Comparison of ENCODE assay signal across 22 cellular contexts in genomic region chr19:3025516-3025890, GRCh38. TPM values are rescaled to one million over a fixed set of nuclear protein-coding genes. Genes with fewer than 3 reads are reported as not detected.
DNase-seq lines count a peak whose midpoint lies in the region; ATAC-seq and TF ChIP-seq lines count a peak whose summit lies in the region.
"Had no signal": no experiment of that assay in that cellular context is flagged by ENCODE, and none has a peak within 500 bp of the region (broad histone marks: within the 10 kb centered on the region; RNA-seq: fewer than 3 reads in every experiment).

No MANE protein-coding gene starts in this region.

- H3K27ac Mint-ChIP-seq in progenitor cell of endocrine pancreas (peak overlapping the region; percentile 93), immature natural killer cell (no peak overlapping the region)

- H3K27me3 ChIP-seq in iPS-18a (ENCODE audit: control insufficient read depth, insufficient read depth, low read length) (peaks cover 62% of the 10 kb centered on the region), ovary (no peaks in the 10 kb centered on the region)
- H3K27me3 ChIP-seq: adrenal gland, MG63, thyroid gland had no signal

- H3K9ac ChIP-seq in ES-I3 (ENCODE audit: low read depth, low read length) (peak overlapping the region; percentile 19; the same call in 1 of the 2 replicates), iPS-18a (ENCODE audit: low read length) (no peak overlapping the region)

- H3K4me1 ChIP-seq in ES-I3 (ENCODE audit: insufficient read depth, low read length) (peaks cover 5% of the 10 kb centered on the region; the same call in 1 of the 2 replicates), iPS-18a (ENCODE audit: control insufficient read depth, low read depth, low read length) (peaks cover 7% of the 10 kb centered on the region), ovary (ENCODE audit: insufficient read depth) (no peaks in the 10 kb centered on the region)

- H3K4me1 Mint-ChIP-seq in progenitor cell of endocrine pancreas (ENCODE audit: low read depth) (peaks cover 22% of the 10 kb centered on the region), immature natural killer cell (peaks cover 6 to 25% of the 10 kb centered on the region in 2 donors)

- intact Hi-C loops in ovary (cut with DNase I) = loop anchor here in 1 of 4 donors (5.0 kb wide), 1 partner anchor 43 kb away; no protein-coding TSS in a partner anchor

- no peak for TF ChIP-seq EP300 in ovary (IDR thresholded peaks at IDR 0.05)

- no peak for ATAC-seq in HG03439 (IDR thresholded peaks at IDR 0.05; ENCODE audit: unreplicated experiment)

- H3K36me3 ChIP-seq in ES-I3 (ENCODE audit: insufficient read depth, low read length) = no peaks in the 10 kb centered on the region
- H3K36me3 ChIP-seq in iPS-18a (ENCODE audit: control insufficient read depth, low read depth, low read length) = no peaks in the 10 kb centered on the region
- no peaks in the 10 kb centered on the region for H3K36me3 ChIP-seq in ovary
- H3K36me3 ChIP-seq: adrenal gland, MG63, thyroid gland had no signal

- no peaks in the 10 kb centered on the region for H3K9me3 Mint-ChIP-seq in progenitor cell of endocrine pancreas (ENCODE audit: low read depth)
- no peaks in the 10 kb centered on the region for H3K9me3 Mint-ChIP-seq in immature natural killer cell

- peaks cover 6% of the 10 kb centered on the region for H3K36me3 Mint-ChIP-seq in progenitor cell of endocrine pancreas (ENCODE audit: insufficient read depth)
- peaks cover 0 to 3% (median 0%) of the 10 kb centered on the region in 3 donors for H3K36me3 Mint-ChIP-seq in immature natural killer cell
- H3K36me3 Mint-ChIP-seq: naive B cell had no signal

- H3K27ac ChIP-seq in iPS-18a (ENCODE audit: low read length) = no peak overlapping the region
- no peak overlapping the region for H3K27ac ChIP-seq in ovary
- H3K27ac ChIP-seq: adrenal gland, HL-60, thyroid gland had no signal

- TF ChIP-seq CTCF in progenitor cell of endocrine pancreas (IDR thresholded peaks at IDR 0.05; ENCODE audit: unreplicated experiment) = no peak
- TF ChIP-seq CTCF in ovary (IDR thresholded peaks at IDR 0.05) = no peak

- TF ChIP-seq POLR2A in ovary (IDR thresholded peaks at IDR 0.05) = no peak

- H3K4me3 Mint-ChIP-seq in progenitor cell of endocrine pancreas (ENCODE audit: low read depth) (peak overlapping the region; percentile 64), immature natural killer cell (no peak overlapping the region)

- no peaks in the 10 kb centered on the region for H3K9me3 ChIP-seq in ES-I3 (ENCODE audit: control insufficient read depth, insufficient read depth, low read length)
- no peaks in the 10 kb centered on the region for H3K9me3 ChIP-seq in iPS-18a (ENCODE audit: control insufficient read depth, low read depth, low read length)
- H3K9me3 ChIP-seq in ovary = no peaks in the 10 kb centered on the region
- H3K9me3 ChIP-seq: adrenal gland, MG63, thyroid gland had no signal

- DNase-seq in NCI-H524 treated with DMSO at 0.1 percent for 48 hours (lab: John Stamatoyannopoulos, UW) (peak; percentile 14), progenitor cell of endocrine pancreas (ENCODE audit: low spot score, unreplicated experiment) (no peak), immature natural killer cell (no peak), ovary (no peak)
- DNase-seq: activated gamma-delta T cell; adrenal gland; cortex of kidney; EL; head of caudate nucleus; MG63; naive B cell; NCI-H1436 treated with DMSO at 0.1 percent for 48 hours; SHP77; stimulated activated CD4-positive, alpha-beta T cell treated with anti-CD3 and anti-CD28 coated beads, Interleukin-2, amount 100 ng/mL, for 24 hours; stimulated activated naive CD4-positive, alpha-beta T cell treated with Interleukin-2 at 50 U/mL for 16 hours; thyroid gland had no signal

- no peaks in the 10 kb centered on the region for H3K27me3 Mint-ChIP-seq in progenitor cell of endocrine pancreas
- peaks cover 5 to 9% (median 7%) of the 10 kb centered on the region in 3 donors for H3K27me3 Mint-ChIP-seq in immature natural killer cell (ENCODE audit: low read depth in 3 of 3)

- H3K4me3 ChIP-seq in iPS-18a (ENCODE audit: low read length) (peak overlapping the region; percentile 22), ovary (no peak overlapping the region)
- H3K4me3 ChIP-seq: adrenal gland, lung, MG63, thyroid gland had no signal

- 92 to 96% (median 93%) methylated on average over 10 of the region's 10 CpGs for WGBS in ovary, 3 donors

RNA-seq across cellular contexts. Expression of gene TLE2, which starts 3.6 kb away (rescaled TPM):
- total RNA-seq in progenitor cell of endocrine pancreas = 147 and 160 TPM in 2 replicates
- polyA plus RNA-seq in immature natural killer cell = 1 to 10 TPM; 1.2 to 2.4 (median 1.3) TPM
- 10 to 100 TPM; 31.1 to 43.9 (median 36.4) TPM for total RNA-seq in ovary
- polyA plus RNA-seq in ovary = 10 to 100 TPM; 15.1 to 21.4 TPM

RNA-seq across cellular contexts. Expression of gene TLE5, which starts 36.8 kb away (rescaled TPM):
- 469 and 507 TPM in 2 replicates for total RNA-seq in progenitor cell of endocrine pancreas
- polyA plus RNA-seq in immature natural killer cell = 100 to 1,000 TPM; 382 to 635 (median 466) TPM
- 100 to 1,000 TPM; 274 to 670 (median 503) TPM for total RNA-seq in ovary
- polyA plus RNA-seq in ovary = 100 to 1,000 TPM; 241 to 530 TPM

RNA-seq across cellular contexts. Expression of gene TLE6, which starts 48.1 kb away (rescaled TPM):
- total RNA-seq in progenitor cell of endocrine pancreas (18.4 and 21.0 TPM in 2 replicates), ovary (1 to 10 TPM in 2 of 7 donors, under 1 TPM in 5; 0.41 to 1.2 (median 0.79) TPM)
- polyA plus RNA-seq in immature natural killer cell (1 to 10 TPM in 2 of 3 donors, under 1 TPM in 1; 0.34 to 2.3 (median 1.8) TPM), ovary (1 to 10 TPM in 1 of 2 donors, under 1 TPM in 1; 0.70 to 1.2 TPM)
- total RNA-seq: bronchial epithelial cell had no signal
